Comparison of ENCODE assay signal across 10 cellular contexts in genomic region chr12:1993341-1993740, GRCh38. TPM values are rescaled to one million over a fixed set of nuclear protein-coding genes. Genes with fewer than 3 reads are reported as not detected.
DNase-seq lines count a peak whose midpoint lies in the region; ATAC-seq and TF ChIP-seq lines count a peak whose summit lies in the region.
"Had no signal": no experiment of that assay in that cellular context is flagged by ENCODE, and none has a peak within 500 bp of the region (broad histone marks: within the 10 kb centered on the region; RNA-seq: fewer than 3 reads in every experiment).

No MANE protein-coding gene starts in this region.

- H3K27me3 ChIP-seq in adipocyte (replicated peaks; ENCODE audit: control insufficient read depth, insufficient read depth, low read length), result no peaks in the 10 kb centered on the region

- CTCF ChIA-PET in AG04449 (lab: Yijun Ruan, JAX), result no interaction called here

- no peak overlapping the region for H3K9ac ChIP-seq in adipocyte (ENCODE audit: low read length)

- DNase-seq in AG04449 (ENCODE audit: low read depth, low spot score) (peak; percentile 90), HT1080 (ENCODE audit: low read depth) (peak; percentile 88), adipocyte (ENCODE audit: low read depth) (peak; percentile 85), kidney tubule cell (ENCODE audit: low spot score) (peak; percentile 80), superior temporal gyrus (ENCODE audit: extremely low spot score) (no peak), NCI-H2029 (lab: John Stamatoyannopoulos, UW) (no peak), NCI-H187 (lab: John Stamatoyannopoulos, UW) (no peak)
- DNase-seq: DMS 273 treated with DMSO at 0.1 percent for 48 hours, hippocampal formation had no signal

- no peak for ATAC-seq in HG03571 (IDR thresholded peaks at IDR 0.05; ENCODE audit: unreplicated experiment)

- H3K4me3 ChIP-seq in AG04449 (ENCODE audit: low read depth, low read length) (no peak overlapping the region), adipocyte (ENCODE audit: low read length) (no peak overlapping the region)

- POLR2A ChIA-PET in AG04449 (lab: Yijun Ruan, JAX), result no interaction called here

- H3K9me3 ChIP-seq in adipocyte (ENCODE audit: control insufficient read depth, low read length), result no peaks in the 10 kb centered on the region

- peaks cover 53% of the 10 kb centered on the region for H3K36me3 ChIP-seq in adipocyte (ENCODE audit: control insufficient read depth, insufficient read depth, low read length, severe bottlenecking)

- no peak for TF ChIP-seq CTCF in AG04449 (IDR thresholded peaks at IDR 0.05; ENCODE audit: insufficient read depth, low read length, missing control alignments)

- H3K4me1 ChIP-seq in adipocyte (ENCODE audit: control insufficient read depth, insufficient read depth, low read length), result peaks cover 22% of the 10 kb centered on the region

RNA-seq across cellular contexts. Expression of gene DCP1B, which starts 10.9 kb away (rescaled TPM):
- total RNA-seq in HT1080 (2014; rRNA removed; shearing (Covaris generic)), result 13.0 and 15.9 TPM in 2 replicates
- 22.2 and 23.5 TPM in 2 replicates for polyA plus RNA-seq in HT1080 (2015; cell fraction: cytosol; rRNA removed)
- 28.2 and 28.6 TPM in 2 replicates for polyA plus RNA-seq in HT1080 (2015; cell fraction: nucleus; rRNA removed)

RNA-seq across cellular contexts. Expression of gene CACNA1C, which starts 59.4 kb away (rescaled TPM):
- not detected in 2 replicates for total RNA-seq in HT1080 (2014; rRNA removed; shearing (Covaris generic))
- polyA plus RNA-seq in HT1080 (2015; cell fraction: cytosol; rRNA removed), result not detected in 2 replicates
- polyA plus RNA-seq in HT1080 (2015; cell fraction: nucleus; rRNA removed), result 0.02 and 0.18 TPM in 2 replicates

Comparison
In these comparisons a context has a peak if more than half of its experiments do, and no peak if none do; other contexts are left out.
1. DNase-seq: peak in AG04449 (single experiment), HT1080 (single experiment), adipocyte (single experiment) and kidney tubule cell (single experiment); none in superior temporal gyrus (single experiment), NCI-H2029 (single experiment) and NCI-H187 (0 of 2).